ENCODE assay signal across 23 cellular contexts in the genomic region with DNA sequence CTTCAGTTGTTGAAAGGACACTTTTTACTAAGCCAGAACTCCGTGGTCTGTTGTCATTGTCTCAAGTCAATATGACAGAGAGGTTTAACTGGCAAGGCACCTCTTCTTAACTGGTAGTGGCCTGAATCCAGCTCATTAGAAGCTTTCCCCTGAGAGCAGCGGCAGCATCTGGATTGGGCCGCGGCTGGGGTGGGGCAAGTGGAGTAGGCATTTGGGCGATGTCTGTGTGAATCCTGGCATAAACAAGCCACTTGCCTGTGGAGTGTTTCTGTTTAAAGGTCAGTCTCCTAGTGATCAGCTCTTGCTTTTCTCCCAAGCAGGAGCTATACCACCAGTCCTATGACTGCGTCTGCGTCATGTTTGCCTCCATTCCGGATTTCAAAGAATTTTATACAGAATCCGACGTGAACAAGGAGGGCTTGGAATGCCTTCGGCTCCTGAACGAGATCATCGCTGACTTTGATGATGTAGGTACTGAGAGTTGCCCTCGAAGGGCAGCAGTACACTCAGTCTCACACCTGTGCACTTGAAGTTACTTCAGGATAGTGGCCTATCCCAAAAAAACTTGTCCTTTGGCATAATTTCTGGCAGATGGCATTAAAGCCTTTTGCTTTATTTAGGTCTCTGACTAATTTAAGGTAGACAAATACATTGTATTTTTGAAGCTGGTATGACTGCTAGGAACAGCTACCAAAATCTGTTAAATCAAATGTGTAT. TPM values are rescaled to one million over a fixed set of nuclear protein-coding genes. Genes with fewer than 3 reads are reported as not detected.
DNase-seq lines count a peak whose midpoint lies in the region; ATAC-seq and TF ChIP-seq lines count a peak whose summit lies in the region.
"Had no signal": no experiment of that assay in that cellular context is flagged by ENCODE, and none has a peak within 500 bp of the region (broad histone marks: within the 10 kb centered on the region; RNA-seq: fewer than 3 reads in every experiment).

No MANE protein-coding gene starts in this region.

- peak overlapping the region in 2 of 5 donors; percentile 10 to 42 for H3K9ac ChIP-seq in subcutaneous abdominal adipose tissue (ENCODE audit: low read length in 5 of 5)

- no peaks in the 10 kb centered on the region for H3K79me2 ChIP-seq in GM23338 (replicated peaks; ENCODE audit: insufficient read depth)

- no peaks in the 10 kb centered on the region for H3K9me3 ChIP-seq in subcutaneous abdominal adipose tissue (ENCODE audit: control insufficient read depth in 5 of 5, low read length in 5 of 5)
- H3K9me3 ChIP-seq: esophagus muscularis mucosa, left ventricle myocardium inferior, neutrophil had no signal

- H3K36me3 ChIP-seq in subcutaneous abdominal adipose tissue (ENCODE audit: control insufficient read depth in 5 of 5, insufficient read depth in 5 of 5, low read length in 5 of 5) (no peaks in the 10 kb centered on the region), GM23338 (ENCODE audit: insufficient read depth) (peaks cover 33% of the 10 kb centered on the region)
- H3K36me3 ChIP-seq: esophagus muscularis mucosa, left ventricle myocardium inferior, neutrophil had no signal

- DNase-seq in NCI-H1092 (lab: John Stamatoyannopoulos, UW) = peak; percentile 40
- DNase-seq in NCI-H510A (lab: John Stamatoyannopoulos, UW) = peak; percentile 23
- DNase-seq in globus pallidus (ENCODE audit: low spot score) = peak; percentile 33
- no peak for DNase-seq in activated T-cell treated with anti-CD3 and anti-CD28 coated beads, Interleukin-2, amount 50 U/mL, for 72 hours
- DNase-seq in GM23338 (ENCODE audit: low spot score) = no peak
- DNase-seq in activated naive CD4-positive, alpha-beta T cell treated with Interleukin-2 at 50 U/mL for 16 hours = no peak
- DNase-seq: activated CD4-positive, alpha-beta T cell treated with anti-CD3 and anti-CD28 coated beads, Interleukin-2, amount 10 ng/mL, durations not matched to agents 7 days and 5 days; activated CD8-positive, alpha-beta memory T cell treated with anti-CD3 and anti-CD28 coated beads, Interleukin-2, amount 50 U/mL, for 4 hours; activated effector memory CD4-positive, alpha-beta T cell treated with anti-CD3 and anti-CD28 coated beads, Interleukin-2, amount 50 U/mL, for 16 hours; cerebellar nuclear complex; effector memory CD4-positive, alpha-beta T cell; EL; left ventricle myocardium inferior; NCI-H1105 treated with DMSO at 0.1 percent for 48 hours; NCI-H226; stimulated activated CD4-positive, alpha-beta T cell treated with anti-CD3 and anti-CD28 coated beads, Interleukin-12 subunit alpha, Interleukin-12 subunit beta, amount 100 ng/mL, for 4 hours; T-helper 1 cell had no signal

- no peaks in the 10 kb centered on the region for H3K9me3 Mint-ChIP-seq in activated T-cell treated with anti-CD3 and anti-CD28 coated beads, Interleukin-2, amount 50 U/mL, for 72 hours
- no peaks in the 10 kb centered on the region; the same call in 2 of the 3 replicates for H3K9me3 Mint-ChIP-seq in GM23338
- H3K9me3 Mint-ChIP-seq: activated CD4-positive, alpha-beta T cell treated with anti-CD3 and anti-CD28 coated beads, Interleukin-2, amount 10 ng/mL, durations not matched to agents 7 days and 5 days had no signal

- H3F3A ChIP-seq in GM23338 (replicated peaks; ENCODE audit: low read depth) = no peaks in the 10 kb centered on the region

- H2AFZ ChIP-seq in GM23338 = no peak overlapping the region

- no peaks in the 10 kb centered on the region for H3K4me1 Mint-ChIP-seq in activated T-cell treated with anti-CD3 and anti-CD28 coated beads, Interleukin-2, amount 50 U/mL, for 72 hours (ENCODE audit: low read depth)
- no peaks in the 10 kb centered on the region for H3K4me1 Mint-ChIP-seq in GM23338
- H3K4me1 Mint-ChIP-seq: activated CD4-positive, alpha-beta T cell treated with anti-CD3 and anti-CD28 coated beads, Interleukin-2, amount 10 ng/mL, durations not matched to agents 7 days and 5 days had no signal

- no peak overlapping the region for H3K4me3 Mint-ChIP-seq in activated T-cell treated with anti-CD3 and anti-CD28 coated beads, Interleukin-2, amount 50 U/mL, for 72 hours
- no peak overlapping the region for H3K4me3 Mint-ChIP-seq in GM23338
- H3K4me3 Mint-ChIP-seq: activated CD4-positive, alpha-beta T cell treated with anti-CD3 and anti-CD28 coated beads, Interleukin-2, amount 10 ng/mL, durations not matched to agents 7 days and 5 days had no signal

- H3K9me2 ChIP-seq in GM23338 (ENCODE audit: insufficient read depth) = no peaks in the 10 kb centered on the region

- no peaks in the 10 kb centered on the region for H3K36me3 Mint-ChIP-seq in activated T-cell treated with anti-CD3 and anti-CD28 coated beads, Interleukin-2, amount 50 U/mL, for 72 hours (ENCODE audit: insufficient read depth in 2 of 2)
- peaks cover 39% of the 10 kb centered on the region for H3K36me3 Mint-ChIP-seq in GM23338 (ENCODE audit: low read depth)

- peaks cover 4% of the 10 kb centered on the region for H3K27me3 Mint-ChIP-seq in activated T-cell treated with anti-CD3 and anti-CD28 coated beads, Interleukin-2, amount 50 U/mL, for 72 hours (ENCODE audit: low read depth)
- peaks cover 4% of the 10 kb centered on the region for H3K27me3 Mint-ChIP-seq in GM23338 (ENCODE audit: insufficient read depth, low read depth, poor library complexity)
- H3K27me3 Mint-ChIP-seq: activated CD4-positive, alpha-beta T cell treated with anti-CD3 and anti-CD28 coated beads, Interleukin-2, amount 10 ng/mL, durations not matched to agents 7 days and 5 days had no signal

- no peak overlapping the region for H3K4me2 ChIP-seq in GM23338

- H3K27ac ChIP-seq in subcutaneous abdominal adipose tissue (ENCODE audit: low read depth, low read length) (peak overlapping the region; percentile 76), GM23338 (ENCODE audit: low read depth) (no peak overlapping the region)
- H3K27ac ChIP-seq: esophagus muscularis mucosa, left ventricle myocardium inferior, neutrophil had no signal

- no peak for ATAC-seq in activated T-cell treated with anti-CD3 and anti-CD28 coated beads, Interleukin-2, amount 50 U/mL, for 72 hours (replicated peaks in 1 of 2)
- ATAC-seq in GM23338 = no peak
- ATAC-seq in HG03378 (IDR thresholded peaks at IDR 0.05; ENCODE audit: unreplicated experiment) = no peak

- H3K27me3 ChIP-seq in subcutaneous abdominal adipose tissue (ENCODE audit: control insufficient read depth in 5 of 5, insufficient read depth in 4 of 5, low read length in 5 of 5) (no peaks in the 10 kb centered on the region), GM23338 (ENCODE audit: insufficient read depth) (no peaks in the 10 kb centered on the region)
- H3K27me3 ChIP-seq: esophagus muscularis mucosa, neutrophil had no signal

- TF ChIP-seq CTCF in GM23338 (conservative IDR thresholded peaks at IDR 0.05; ENCODE audit: low read depth in 2 of 2) = no peak

- H3K4me3 ChIP-seq in subcutaneous abdominal adipose tissue (ENCODE audit: low read depth in 1 of 5, low read length in 5 of 5) (peak overlapping the region in 1 of 5 donors; percentile 18), GM23338 (no peak overlapping the region)
- H3K4me3 ChIP-seq: esophagus muscularis mucosa, left ventricle myocardium inferior had no signal

- no peak overlapping the region for H3K27ac Mint-ChIP-seq in activated T-cell treated with anti-CD3 and anti-CD28 coated beads, Interleukin-2, amount 50 U/mL, for 72 hours
- no peak overlapping the region for H3K27ac Mint-ChIP-seq in GM23338
- H3K27ac Mint-ChIP-seq: activated CD4-positive, alpha-beta T cell treated with anti-CD3 and anti-CD28 coated beads, Interleukin-2, amount 10 ng/mL, durations not matched to agents 7 days and 5 days had no signal

- H3K4me1 ChIP-seq in subcutaneous abdominal adipose tissue (ENCODE audit: control insufficient read depth in 5 of 5, insufficient read depth in 5 of 5, low read length in 5 of 5) (peaks cover 0 to 24% (median 12%) of the 10 kb centered on the region in 5 donors), GM23338 (ENCODE audit: insufficient read depth) (no peaks in the 10 kb centered on the region)
- H3K4me1 ChIP-seq: esophagus muscularis mucosa, left ventricle myocardium inferior had no signal

- no peaks in the 10 kb centered on the region for H4K20me1 ChIP-seq in GM23338 (replicated peaks; ENCODE audit: insufficient read depth)

TF ChIP-seq in GM23338, 12 proteins besides CTCF, POLR2A, EP300 and RAD21 (continues in another document):
- TF ChIP-seq NANOG (IDR thresholded peaks at IDR 0.05; ENCODE audit: borderline replicate concordance) (no peak), ZNF331 (CRISPR knock-in tag; IDR thresholded peaks at IDR 0.05; ENCODE audit: low read depth) (no peak), POLR2AphosphoS5 (IDR thresholded peaks at IDR 0.05; ENCODE audit: low read depth) (no peak), CREB1 (CRISPR knock-in tag; IDR thresholded peaks at IDR 0.05; ENCODE audit: low read depth) (no peak), EZH2 (IDR thresholded peaks at IDR 0.05; ENCODE audit: low read depth, unreplicated experiment) (no peak)

RNA-seq across cellular contexts. Expression of a gene that starts 48.9 kb away (rescaled TPM):
- total RNA-seq in activated T-cell treated with anti-CD3 and anti-CD28 coated beads, Interleukin-2, amount 50 U/mL, for 72 hours = not detected
- 0.10 and 3.5 TPM in 2 replicates for total RNA-seq in GM23338 (2014; rRNA removed; shearing (Covaris generic))
- 1.0 and 1.3 TPM in 2 replicates for polyA plus RNA-seq in GM23338 (2016; fragmentation: Nextera tagmentation; extraction: Ambion mirVana)
- total RNA-seq: activated CD4-positive, alpha-beta T cell treated with anti-CD3 and anti-CD28 coated beads, Interleukin-2, amount 10 ng/mL, durations not matched to agents 7 days and 5 days; H4; left ventricle myocardium inferior; LHCN-M2 had no signal

Comparison
In these comparisons a context has a peak if more than half of its experiments do, and no peak if none do; other contexts are left out.
1. DNase-seq: peak in NCI-H1092 (single experiment), NCI-H510A (single experiment) and globus pallidus (single experiment); none in activated T-cell treated with anti-CD3 and anti-CD28 coated beads, Interleukin-2, amount 50 U/mL, for 72 hours (0 of 2), GM23338 (single experiment) and activated naive CD4-positive, alpha-beta T cell treated with Interleukin-2 at 50 U/mL for 16 hours (single experiment).